Comparison of ENCODE assay signal across 17 cellular contexts in genomic region chr1:214570442-214570841, GRCh38. TPM values are rescaled to one million over a fixed set of nuclear protein-coding genes. Genes with fewer than 3 reads are reported as not detected.
A peak's percentile ranks its signal among the peaks of the same experiment; 100 is the strongest.
DNase-seq lines count a peak whose midpoint lies in the region; ATAC-seq and TF ChIP-seq lines count a peak whose summit lies in the region.
"Had no signal": no experiment of that assay in that cellular context is flagged by ENCODE, and none has a peak within 500 bp of the region (broad histone marks: within the 10 kb centered on the region; RNA-seq: fewer than 3 reads in every experiment).

No MANE protein-coding gene starts in this region.

- H3K4me2 ChIP-seq in skeletal muscle satellite cell (ENCODE audit: low read length), result peak overlapping the region; percentile 48

- TF ChIP-seq EP300 in upper lobe of left lung (IDR thresholded peaks at IDR 0.05), result no peak

- no peak overlapping the region for H3K27ac ChIP-seq in upper lobe of left lung

- H3K36me3 ChIP-seq in adipocyte (ENCODE audit: control insufficient read depth, insufficient read depth, low read length, severe bottlenecking) (no peaks in the 10 kb centered on the region), skeletal muscle satellite cell (ENCODE audit: insufficient read depth, low read length) (no peaks in the 10 kb centered on the region), upper lobe of left lung (no peaks in the 10 kb centered on the region)
- H3K36me3 ChIP-seq: sigmoid colon had no signal

- H3K9me3 ChIP-seq in adipocyte (ENCODE audit: control insufficient read depth, low read length) (no peaks in the 10 kb centered on the region), skeletal muscle satellite cell (replicated peaks; ENCODE audit: low read length) (no peaks in the 10 kb centered on the region), upper lobe of left lung (peaks cover 0 to 2% (median 0%) of the 10 kb centered on the region in 4 donors)
- H3K9me3 ChIP-seq: sigmoid colon had no signal

- TF ChIP-seq CTCF in upper lobe of left lung (IDR thresholded peaks at IDR 0.05), result no peak

- H3K9ac ChIP-seq in adipocyte (ENCODE audit: low read length) (peak overlapping the region; percentile 3), skeletal muscle satellite cell (ENCODE audit: low read depth, low read length) (no peak overlapping the region)

- peak; percentile 77 for DNase-seq in HCEC 1CT
- DNase-seq in adipocyte (ENCODE audit: low read depth), result peak; percentile 44
- peak; percentile 68 for DNase-seq in fibroblast of peridontal ligament (ENCODE audit: extremely low read depth)
- DNase-seq in upper lobe of left lung, result no peak
- DNase-seq in NCI-H2029 treated with DMSO at 0.1 percent for 48 hours (lab: John Stamatoyannopoulos, UW), result no peak
- DNase-seq: activated CD8-positive, alpha-beta memory T cell treated with anti-CD3 and anti-CD28 coated beads, Interleukin-2, amount 50 U/mL, for 4 hours; activated naive CD4-positive, alpha-beta T cell treated with anti-CD3 and anti-CD28 coated beads for 36 hours; caudate nucleus; CD4-positive, CD25-positive, alpha-beta regulatory T cell; GOT3; kidney; NCI-H2029; sigmoid colon; stimulated activated CD4-positive, alpha-beta T cell treated with anti-CD3 and anti-CD28 coated beads, Interleukin-4, amount 100 ng/mL, for 4 hours had no signal

- H3K27me3 ChIP-seq in adipocyte (replicated peaks; ENCODE audit: control insufficient read depth, insufficient read depth, low read length) (no peaks in the 10 kb centered on the region), skeletal muscle satellite cell (ENCODE audit: control insufficient read depth, insufficient read depth, low read length) (no peaks in the 10 kb centered on the region), upper lobe of left lung (no peaks in the 10 kb centered on the region)
- H3K27me3 ChIP-seq: sigmoid colon had no signal

- WGBS in upper lobe of left lung, 2 donors, result 47 to 67% methylated on average over 2 of the region's 2 CpGs

- H3K4me3 ChIP-seq in adipocyte (ENCODE audit: low read length), result no peak overlapping the region
- peak overlapping the region; percentile 22 for H3K4me3 ChIP-seq in skeletal muscle satellite cell (ENCODE audit: low read length)
- H3K4me3 ChIP-seq in upper lobe of left lung, result no peak overlapping the region
- H3K4me3 ChIP-seq: sigmoid colon had no signal

- H3K4me1 ChIP-seq in adipocyte (ENCODE audit: control insufficient read depth, insufficient read depth, low read length), result peaks cover 50% of the 10 kb centered on the region
- H3K4me1 ChIP-seq in skeletal muscle satellite cell (ENCODE audit: control insufficient read depth, insufficient read depth, low read length), result peaks cover 80% of the 10 kb centered on the region
- peaks cover 0 to 23% (median 0%) of the 10 kb centered on the region in 4 donors for H3K4me1 ChIP-seq in upper lobe of left lung

- ATAC-seq in upper lobe of left lung (ENCODE audit: low FRiP score in 2 of 2) (no peak), HG03439 (IDR thresholded peaks at IDR 0.05; ENCODE audit: unreplicated experiment) (no peak)
- ATAC-seq in activated CD4-positive, CD25-positive, alpha-beta regulatory T cell treated with anti-CD3 and anti-CD28 coated beads, Interleukin-2, amount 50 U/mL, for 24 hours, result no peak

- no peak for TF ChIP-seq POLR2A in upper lobe of left lung (IDR thresholded peaks at IDR 0.05)

RNA-seq across cellular contexts. Expression of gene PTPN14, which starts 19.0 kb away (rescaled TPM):
- total RNA-seq in skeletal muscle satellite cell (2012; rRNA removed), result 45.9 and 50.2 TPM in 2 replicates
- total RNA-seq in upper lobe of left lung, result 10 to 100 TPM; 15.4 to 42.9 (median 27.0) TPM

RNA-seq across cellular contexts. Expression of gene CENPF, which starts 32.6 kb away (rescaled TPM):
- total RNA-seq in skeletal muscle satellite cell (2012; rRNA removed), result 18.8 and 21.2 TPM in 2 replicates
- total RNA-seq in upper lobe of left lung, result 10 to 100 TPM in 1 of 6 donors, 1 to 10 TPM in 5; 1.0 to 12.1 (median 3.0) TPM

Comparison
In these comparisons a context has a peak if more than half of its experiments do, and no peak if none do; other contexts are left out.
1. DNase-seq: peak in HCEC 1CT (single experiment), adipocyte (single experiment) and fibroblast of peridontal ligament (single experiment); none in upper lobe of left lung (0 of 2) and NCI-H2029 treated with DMSO at 0.1 percent for 48 hours (single experiment).